ENCODE assay signal across 8 cellular contexts in the genomic region with DNA sequence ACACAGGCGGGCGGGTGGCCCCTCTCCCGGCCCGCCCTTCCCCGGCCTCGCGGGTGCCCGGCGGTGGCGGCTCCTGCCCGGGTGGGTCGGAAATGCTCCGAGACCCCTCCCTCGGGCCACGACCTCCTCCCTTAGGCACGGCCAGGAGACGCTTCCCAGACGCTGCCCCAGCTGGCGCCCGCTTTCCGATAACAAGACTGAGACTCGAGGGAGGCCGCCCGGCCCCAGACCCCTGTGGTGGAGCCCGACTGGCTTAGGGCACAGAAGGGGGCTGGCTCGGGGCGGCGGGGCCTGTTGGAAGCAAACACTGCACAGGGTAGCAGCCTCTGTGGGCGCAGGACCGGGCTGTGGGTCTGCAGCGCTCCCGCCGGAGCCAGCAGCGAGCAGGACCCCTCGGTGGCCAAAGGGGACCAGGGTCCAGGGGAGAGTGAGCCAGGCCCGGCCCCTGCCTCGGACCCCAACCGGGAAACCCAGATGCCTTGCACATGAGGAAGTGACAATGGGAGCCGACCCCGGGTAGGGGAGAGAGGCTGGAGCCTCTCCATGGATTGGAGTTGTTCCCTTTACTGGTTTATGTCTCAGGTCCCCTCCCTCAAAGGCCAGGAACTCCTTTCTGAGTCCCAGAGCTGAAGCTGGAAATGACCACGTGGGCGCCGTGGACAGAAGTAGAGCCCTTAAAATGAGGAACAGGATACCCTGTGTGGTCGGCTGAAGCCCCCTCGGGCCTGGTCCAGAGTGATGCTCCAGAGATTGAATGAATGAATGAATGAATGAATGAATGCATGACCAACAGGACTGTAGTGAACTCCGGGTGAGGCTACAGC. TPM values are rescaled to one million over a fixed set of nuclear protein-coding genes. Genes with fewer than 3 reads are reported as not detected.
DNase-seq lines count a peak whose midpoint lies in the region; ATAC-seq and TF ChIP-seq lines count a peak whose summit lies in the region.

No MANE protein-coding gene starts in this region.

- H3K27ac ChIP-seq in left lung (peak overlapping the region; percentile 53 to 69), suprapubic skin (peak overlapping the region; percentile 44)

- peak overlapping the region; percentile 39 to 78 (median 75) for H3K4me3 Mint-ChIP-seq in brain

- DNase-seq in BE2C (peak; percentile 60), KBM-7 (peak; percentile 65), left lung (peak; percentile 56 to 85), suprapubic skin (ENCODE audit: low spot score in 2 of 2) (no peak), 8988T (no peak), inferior parietal cortex (ENCODE audit: extremely low spot score) (no peak)

- TF ChIP-seq CTCF in BE2C (IDR thresholded peaks at IDR 0.05; ENCODE audit: low read depth, low read length), result no peak
- no peak for TF ChIP-seq CTCF in brain (conservative IDR thresholded peaks at IDR 0.05)
- no peak for TF ChIP-seq CTCF in left lung (IDR thresholded peaks at IDR 0.05)
- TF ChIP-seq CTCF in suprapubic skin (IDR thresholded peaks at IDR 0.05), result no peak

- intact Hi-C loops in left lung (cut with DNase I), result no loop called here

- H3K27me3 ChIP-seq in BE2C (no peaks in the 10 kb centered on the region), left lung (peaks cover 0 to 24% of the 10 kb centered on the region in 2 donors), suprapubic skin (no peaks in the 10 kb centered on the region)

- peaks cover 12% of the 10 kb centered on the region for H3K4me1 Mint-ChIP-seq in brain

- H3K27me3 Mint-ChIP-seq in brain, result peaks cover 36% of the 10 kb centered on the region

- no peaks in the 10 kb centered on the region for H3K9me3 Mint-ChIP-seq in brain

- no peak for TF ChIP-seq EP300 in suprapubic skin (IDR thresholded peaks at IDR 0.05)

- peak overlapping the region in 1 of 5 experiments; percentile 34 for H3K27ac Mint-ChIP-seq in brain

- TF ChIP-seq POLR2A in suprapubic skin (IDR thresholded peaks at IDR 0.05), result no peak

- H3K9me3 ChIP-seq in BE2C (no peaks in the 10 kb centered on the region), left lung (no peaks in the 10 kb centered on the region), suprapubic skin (no peaks in the 10 kb centered on the region)

- 62% methylated on average over 6 of the region's 46 CpGs for WGBS in suprapubic skin

- ATAC-seq in GM21360 (IDR thresholded peaks at IDR 0.05; ENCODE audit: unreplicated experiment) (peak; percentile 16), left lung (no peak)

- H3K36me3 Mint-ChIP-seq in brain, result no peaks in the 10 kb centered on the region

- H3K4me3 ChIP-seq in BE2C (ENCODE audit: low read depth, low read length) (peak overlapping the region; percentile 70), left lung (peak overlapping the region; percentile 61 to 62), suprapubic skin (peak overlapping the region; percentile 68)

- in situ Hi-C loops in KBM-7 (cut with MboI; ENCODE audit: low pct_unique_long_range_greater_than_20kb, low sequenced_read_pairs), result no loop called here

- no peaks in the 10 kb centered on the region for H3K36me3 ChIP-seq in BE2C
- H3K36me3 ChIP-seq in left lung, result no peaks in the 10 kb centered on the region
- H3K36me3 ChIP-seq in suprapubic skin, result no peaks in the 10 kb centered on the region

- H3K4me1 ChIP-seq in BE2C, result peaks cover 2% of the 10 kb centered on the region
- peaks cover 22 to 45% of the 10 kb centered on the region in 2 donors for H3K4me1 ChIP-seq in left lung
- H3K4me1 ChIP-seq in suprapubic skin, result peaks cover 35% of the 10 kb centered on the region

RNA-seq across cellular contexts. Expression of a gene that starts 19.8 kb away (rescaled TPM):
- polyA plus RNA-seq in BE2C (2012; ENCODE audit: insufficient read depth, insufficient read length, low read depth), result 26.2 TPM
- polyA plus RNA-seq in brain (ENCODE audit: insufficient read depth, low read depth, low replicate concordance), result 0.66 TPM
- total RNA-seq in left lung (100 to 1,000 TPM in 1 of 2 donors, 10 to 100 TPM in 1; 77.6 to 116 TPM), suprapubic skin (10 to 100 TPM; 15.0 to 23.3 (median 16.9) TPM)

Comparison
In these comparisons a context has a peak if more than half of its experiments do, and no peak if none do; other contexts are left out.
1. DNase-seq: peak in BE2C (single experiment), KBM-7 (single experiment) and left lung (2 of 2); none in suprapubic skin (0 of 2), 8988T (single experiment) and inferior parietal cortex (single experiment).
2. Peak in every context shown above with its lines, with median percentiles within 50 percentile points of each other: H3K4me3 ChIP-seq.